In the genomic region with DNA sequence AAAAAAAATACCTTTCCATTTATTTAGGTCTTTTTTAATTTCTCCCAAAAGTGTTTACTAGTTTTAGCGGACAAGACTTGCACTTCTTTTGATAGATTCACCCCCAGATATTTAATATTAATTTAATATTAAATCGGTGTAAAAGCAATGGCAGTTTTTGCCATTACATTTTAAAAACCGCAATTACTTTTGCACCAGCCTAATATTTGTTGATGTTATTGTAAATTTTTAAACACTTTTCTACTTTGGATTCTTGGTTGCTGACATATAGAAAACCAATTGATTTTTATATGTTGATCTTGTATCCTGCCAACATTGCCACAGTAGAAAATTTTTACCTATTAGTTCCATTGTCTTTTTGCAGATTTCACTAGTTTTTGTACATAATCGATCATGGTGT, we compare ENCODE assay signal across 10 cellular contexts.
"Had no signal": no experiment of that assay in that cellular context is flagged by ENCODE, and none has a peak within 500 bp of the region (broad histone marks: within the 10 kb centered on the region; RNA-seq: fewer than 3 reads in every experiment).

No MANE protein-coding gene starts in this region.

- H2AFZ ChIP-seq: GM23248, GM23338 had no signal

- H3K4me2 ChIP-seq: GM23338 had no signal

- ATAC-seq: GM23338, HCT116 had no signal

- H3K4me3 ChIP-seq: GM23248, GM23338, HAP-1 had no signal

- FAIRE-seq: H1 had no signal

- H3K27ac ChIP-seq: GM23248 had no signal

- DNase-seq: GM23248, GOT3, H7, H9, HCEC 1CT, HFFc6 had no signal

- H3K9ac ChIP-seq: GM23248 had no signal

- H3K36me3 ChIP-seq: HAP-1 had no signal

- H3K4me1 ChIP-seq: HAP-1 had no signal
